ENCODE assay signal across 26 cellular contexts in genomic region chr14:31030406-31030805, GRCh38.
"Had no signal": no experiment of that assay in that cellular context is flagged by ENCODE, and none has a peak within 500 bp of the region (broad histone marks: within the 10 kb centered on the region; RNA-seq: fewer than 3 reads in every experiment).

No MANE protein-coding gene starts in this region.

- ATAC-seq: Panc1 had no signal

- DNase-seq: activated CD4-positive, alpha-beta memory T cell treated with anti-CD3 and anti-CD28 coated beads for 36 hours; activated CD4-positive, alpha-beta T cell treated with anti-CD3 and anti-CD28 coated beads, Interleukin-2, amount 10 ng/mL, durations not matched to agents 7 days and 5 days; activated CD8-positive, alpha-beta memory T cell treated with anti-CD3 and anti-CD28 coated beads for 24 hours; activated gamma-delta T cell treated with Interleukin-2 at 50 U/mL for 16 hours; activated naive CD4-positive, alpha-beta T cell treated with anti-CD3 and anti-CD28 coated beads, Interleukin-2, amount 10 ng/mL, durations not matched to agents 7 days and 5 days; activated naive CD8-positive, alpha-beta T cell treated with anti-CD3 and anti-CD28 coated beads for 36 hours; activated T-cell treated with anti-CD3 and anti-CD28 coated beads, Interleukin-2, amount 50 U/mL, for 48 hours; cerebellar nuclear complex; KG1; NCI-H1092; NCI-H1417 treated with DMSO at 0.1 percent for 48 hours; NCI-H1694; NCI-H2029; NCI-H2107; NCI-H2171 treated with DMSO at 0.1 percent for 48 hours; NCI-H226; NCI-H526; NCI-H82; Right ventricle myocardium superior; RPMI8226; SJCRH30; SK-N-SH; T-helper 1 cell had no signal

- H3K27ac ChIP-seq: SJCRH30, VCaP had no signal

- H3K9me3 Mint-ChIP-seq: activated CD4-positive, alpha-beta memory T cell treated with anti-CD3 and anti-CD28 coated beads for 36 hours; activated CD4-positive, alpha-beta T cell treated with anti-CD3 and anti-CD28 coated beads, Interleukin-2, amount 10 ng/mL, durations not matched to agents 7 days and 5 days; activated naive CD4-positive, alpha-beta T cell treated with anti-CD3 and anti-CD28 coated beads, Interleukin-2, amount 10 ng/mL, durations not matched to agents 7 days and 5 days; activated naive CD8-positive, alpha-beta T cell treated with anti-CD3 and anti-CD28 coated beads for 36 hours; activated T-helper 2 cell treated with anti-CD3 and anti-CD28 coated beads, Interferon-gamma antibody, Interleukin-2, Interleukin-4, amounts not matched to agents 10 μg/mL and 5 μg/mL and 100 μg/mL, durations not matched to agents 14 hours and 24 hours and 36 hours had no signal

- H3K27me3 Mint-ChIP-seq: activated CD4-positive, alpha-beta memory T cell treated with anti-CD3 and anti-CD28 coated beads for 36 hours; activated CD4-positive, alpha-beta T cell treated with anti-CD3 and anti-CD28 coated beads, Interleukin-2, amount 10 ng/mL, durations not matched to agents 7 days and 5 days; activated naive CD4-positive, alpha-beta T cell treated with anti-CD3 and anti-CD28 coated beads, Interleukin-2, amount 10 ng/mL, durations not matched to agents 7 days and 5 days; activated naive CD8-positive, alpha-beta T cell treated with anti-CD3 and anti-CD28 coated beads for 36 hours had no signal

- H3K36me3 ChIP-seq: SJCRH30 had no signal

- H3K27me3 ChIP-seq: SJCRH30 had no signal

- H3K36me3 Mint-ChIP-seq: activated CD4-positive, alpha-beta memory T cell treated with anti-CD3 and anti-CD28 coated beads for 36 hours; activated naive CD4-positive, alpha-beta T cell treated with anti-CD3 and anti-CD28 coated beads, Interleukin-2, amount 10 ng/mL, durations not matched to agents 7 days and 5 days had no signal

- H3K27ac Mint-ChIP-seq: activated CD4-positive, alpha-beta memory T cell treated with anti-CD3 and anti-CD28 coated beads for 36 hours; activated CD4-positive, alpha-beta T cell treated with anti-CD3 and anti-CD28 coated beads, Interleukin-2, amount 10 ng/mL, durations not matched to agents 7 days and 5 days; activated naive CD4-positive, alpha-beta T cell treated with anti-CD3 and anti-CD28 coated beads, Interleukin-2, amount 10 ng/mL, durations not matched to agents 7 days and 5 days; activated T-helper 2 cell treated with anti-CD3 and anti-CD28 coated beads, Interferon-gamma antibody, Interleukin-2, Interleukin-4, amounts not matched to agents 10 μg/mL and 5 μg/mL and 100 μg/mL, durations not matched to agents 14 hours and 24 hours and 36 hours had no signal

- H3K4me1 ChIP-seq: SJCRH30 had no signal

- H3K4me3 Mint-ChIP-seq: activated CD4-positive, alpha-beta memory T cell treated with anti-CD3 and anti-CD28 coated beads for 36 hours; activated CD4-positive, alpha-beta T cell treated with anti-CD3 and anti-CD28 coated beads, Interleukin-2, amount 10 ng/mL, durations not matched to agents 7 days and 5 days; activated naive CD4-positive, alpha-beta T cell treated with anti-CD3 and anti-CD28 coated beads, Interleukin-2, amount 10 ng/mL, durations not matched to agents 7 days and 5 days; activated naive CD8-positive, alpha-beta T cell treated with anti-CD3 and anti-CD28 coated beads for 36 hours had no signal

- H3K9me3 ChIP-seq: SJCRH30, SK-N-SH had no signal

- H3K4me3 ChIP-seq: SJCRH30 had no signal
